ENCODE assay signal across 8 cellular contexts in genomic region chr19:44746946-44747738, GRCh38.
DNase-seq lines count a peak whose midpoint lies in the region; ATAC-seq and TF ChIP-seq lines count a peak whose summit lies in the region.

No MANE protein-coding gene starts in this region.

- peak; percentile 64 for TF ChIP-seq POLR2A in Raji (IDR thresholded peaks at IDR 0.05; ENCODE audit: insufficient read depth, low read depth, low read length)

- peak; percentile 37 for ATAC-seq in HG03521 (IDR thresholded peaks at IDR 0.05; ENCODE audit: unreplicated experiment)

- DNase-seq in SIG-M5 treated with dmso at 0.1 percent for 504 hours (lab: John Stamatoyannopoulos, UW; ENCODE audit: unreplicated experiment) (peak; percentile 73), SIG-M5 (lab: John Stamatoyannopoulos, UW) (no peak), foreskin melanocyte (peak; percentile 81), non-pigmented ciliary epithelial cell (ENCODE audit: low read depth) (peak; percentile 76), superior temporal gyrus (ENCODE audit: extremely low spot score) (peak; percentile 27)
- peak; percentile 92 for DNase-seq in activated naive CD4-positive, alpha-beta T cell treated with Interleukin-2 at 50 U/mL for 16 hours
